In the genomic region with DNA sequence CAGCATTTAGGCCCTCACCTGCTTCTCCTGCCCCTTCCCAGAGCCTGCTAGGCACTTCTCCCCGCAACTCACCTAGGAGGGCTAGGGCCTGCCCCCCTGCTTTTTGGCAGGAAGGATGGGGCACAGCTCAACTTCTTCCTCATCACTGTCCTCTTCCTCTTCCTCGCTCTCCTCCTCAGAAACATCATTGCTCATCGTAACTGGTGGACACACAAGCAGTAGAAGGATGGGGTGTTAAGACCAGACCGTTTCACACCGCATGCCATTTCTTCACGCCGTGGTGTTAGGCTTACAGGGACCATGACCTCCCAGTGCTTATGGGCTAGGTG, we compare ENCODE assay signal across 10 cellular contexts. TPM values are rescaled to one million over a fixed set of nuclear protein-coding genes. Genes with fewer than 3 reads are reported as not detected.
A peak's percentile ranks its signal among the peaks of the same experiment; 100 is the strongest.
DNase-seq lines count a peak whose midpoint lies in the region; ATAC-seq and TF ChIP-seq lines count a peak whose summit lies in the region.
"Had no signal": no experiment of that assay in that cellular context is flagged by ENCODE, and none has a peak within 500 bp of the region (broad histone marks: within the 10 kb centered on the region; RNA-seq: fewer than 3 reads in every experiment).

No MANE protein-coding gene starts in this region.

- DNase-seq in activated CD4-positive, alpha-beta T cell treated with anti-CD3 and anti-CD28 coated beads, Interleukin-2, amount 10 ng/mL, durations not matched to agents 7 days and 5 days = no peak
- no peak for DNase-seq in activated CD4-positive, alpha-beta T cell treated with anti-CD3 and anti-CD28 coated beads for 4 hours
- DNase-seq in MM.1S (no peak), mammary epithelial cell (no peak), smooth muscle cell (lab: John Stamatoyannopoulos, UW; ENCODE audit: unreplicated experiment) (no peak), NCI-H2196 (lab: John Stamatoyannopoulos, UW; ENCODE audit: unreplicated experiment) (no peak), SHP77 (lab: John Stamatoyannopoulos, UW) (no peak)

- H3K9me3 Mint-ChIP-seq in activated CD4-positive, alpha-beta T cell treated with anti-CD3 and anti-CD28 coated beads, Interleukin-2, amount 10 ng/mL, durations not matched to agents 7 days and 5 days = no peaks in the 10 kb centered on the region

- H3F3A ChIP-seq in MM.1S (ENCODE audit: insufficient read depth, low read length) = peaks cover 30% of the 10 kb centered on the region
- H3F3A ChIP-seq in smooth muscle cell (ENCODE audit: low read depth) = peaks cover 27% of the 10 kb centered on the region

- H3K36me3 ChIP-seq in MM.1S (replicated peaks; ENCODE audit: insufficient read depth, low read length) (no peaks in the 10 kb centered on the region), mammary epithelial cell (ENCODE audit: insufficient read depth, low read length) (peaks cover 15% of the 10 kb centered on the region), smooth muscle cell (ENCODE audit: low read depth) (peaks cover 5% of the 10 kb centered on the region)

- CTCF ChIA-PET in activated CD4-positive, alpha-beta T cell treated with anti-CD3 and anti-CD28 coated beads, Interleukin-2, amount 10 ng/mL, durations not matched to agents 7 days and 5 days (lab: Charles Lee) = interaction anchor here (0.5 to 4.7 kb wide), 28 partner anchors 8 to 498 kb away, joined by 3 to 30 read pairs (median 4); partner anchors contain the start of gene OGA
- CTCF ChIA-PET in mammary epithelial cell (lab: Charles Lee; ENCODE audit: low non-redundant PET) = interaction anchor here (0.5 to 1.7 kb wide), 8 partner anchors 14 to 302 kb away, joined by 3 to 25 read pairs (median 4); no protein-coding TSS in a partner anchor

- peak overlapping the region; percentile 94; the same call in 1 of the 2 replicates for H3K4me2 ChIP-seq in MM.1S (ENCODE audit: low read depth, low read length)
- peak overlapping the region; percentile 92 for H3K4me2 ChIP-seq in mammary epithelial cell (ENCODE audit: insufficient read depth, low read depth, low read length)
- peak overlapping the region; percentile 92 for H3K4me2 ChIP-seq in smooth muscle cell

- H4K20me1 ChIP-seq in MM.1S (ENCODE audit: insufficient read depth, low read length) = no peaks in the 10 kb centered on the region; the same call in 1 of the 2 replicates
- H4K20me1 ChIP-seq in mammary epithelial cell (ENCODE audit: insufficient read depth, low read length) = no peaks in the 10 kb centered on the region
- H4K20me1 ChIP-seq in smooth muscle cell (ENCODE audit: low read depth) = peaks cover 54% of the 10 kb centered on the region

- peak overlapping the region; percentile 57 for H3K27ac Mint-ChIP-seq in activated CD4-positive, alpha-beta T cell treated with anti-CD3 and anti-CD28 coated beads, Interleukin-2, amount 10 ng/mL, durations not matched to agents 7 days and 5 days

- intact Hi-C loops in mammary epithelial cell (cut with micrococcal nuclease) = loop anchor here (1.0 to 5.0 kb wide), 7 partner anchors 87 to 620 kb away; partner anchors contain the start of genes DPCD, FBXW4 and POLL

- POLR2A ChIA-PET in activated CD4-positive, alpha-beta T cell treated with anti-CD3 and anti-CD28 coated beads, Interleukin-2, amount 10 ng/mL, durations not matched to agents 7 days and 5 days (lab: Charles Lee) = interaction anchor here (1.6 kb wide), 1 partner anchor 194 kb away, joined by 4 read pairs; the partner anchor contains the start of genes DPCD and POLL

- H3K4me3 Mint-ChIP-seq in activated CD4-positive, alpha-beta T cell treated with anti-CD3 and anti-CD28 coated beads, Interleukin-2, amount 10 ng/mL, durations not matched to agents 7 days and 5 days = peak overlapping the region; percentile 100

- TF ChIP-seq CTCF in MM.1S (IDR thresholded peaks at IDR 0.05; ENCODE audit: low read length) (no peak), mammary epithelial cell (conservative IDR thresholded peaks at IDR 0.05 in 1 of 2, IDR thresholded peaks at IDR 0.05 in 1 of 2; ENCODE audit: extremely low read depth in 1 of 2, insufficient read depth in 1 of 2, low read depth in 1 of 2, low read length in 2 of 2) (no peak), smooth muscle cell (IDR thresholded peaks at IDR 0.05; ENCODE audit: borderline replicate concordance, insufficient read depth, poor library complexity, severe bottlenecking) (no peak)

- 93% methylated on average over 7 of the region's 7 CpGs for WGBS in mammary epithelial cell (ENCODE audit: low coverage, missing lambda C conversion rate)
- 86% methylated on average over 7 of the region's 7 CpGs for WGBS in smooth muscle cell (ENCODE audit: low lambda C conversion rate)

- no peak overlapping the region for H2AFZ ChIP-seq in MM.1S (ENCODE audit: low read length)
- H2AFZ ChIP-seq in mammary epithelial cell (ENCODE audit: low read depth, low read length) = no peak overlapping the region
- no peak overlapping the region for H2AFZ ChIP-seq in smooth muscle cell (ENCODE audit: low read depth)

- peaks cover 32% of the 10 kb centered on the region for H3K36me3 Mint-ChIP-seq in activated CD4-positive, alpha-beta T cell treated with anti-CD3 and anti-CD28 coated beads, Interleukin-2, amount 10 ng/mL, durations not matched to agents 7 days and 5 days (ENCODE audit: low read depth)

- in situ Hi-C loops in mammary epithelial cell (cut with MboI; ENCODE audit: low sequenced_read_pairs in 2 of 2) = loop anchor here (5.0 to 25.0 kb wide), 3 partner anchors 174 to 569 kb away; no protein-coding TSS in a partner anchor

- peaks cover 62% of the 10 kb centered on the region for H3K4me1 Mint-ChIP-seq in activated CD4-positive, alpha-beta T cell treated with anti-CD3 and anti-CD28 coated beads, Interleukin-2, amount 10 ng/mL, durations not matched to agents 7 days and 5 days

- H3K9me3 ChIP-seq in MM.1S (replicated peaks; ENCODE audit: insufficient read depth, low read length) = no peaks in the 10 kb centered on the region
- no peaks in the 10 kb centered on the region for H3K9me3 ChIP-seq in mammary epithelial cell (replicated peaks; ENCODE audit: insufficient read depth, low read length)
- H3K9me3 ChIP-seq in smooth muscle cell (replicated peaks; ENCODE audit: low read depth) = no peaks in the 10 kb centered on the region

- H3K4me3 ChIP-seq in MM.1S (ENCODE audit: low read length) = no peak overlapping the region
- peak overlapping the region in 1 of 3 experiments; percentile 91 for H3K4me3 ChIP-seq in mammary epithelial cell (replicated peaks in 1 of 3; ENCODE audit: insufficient read depth in 1 of 3, low read depth in 2 of 3, low read length in 3 of 3)
- H3K4me3 ChIP-seq in smooth muscle cell = no peak overlapping the region

- H3K27me3 Mint-ChIP-seq in activated CD4-positive, alpha-beta T cell treated with anti-CD3 and anti-CD28 coated beads, Interleukin-2, amount 10 ng/mL, durations not matched to agents 7 days and 5 days = peaks cover 26% of the 10 kb centered on the region

- H3K27me3 ChIP-seq in MM.1S (replicated peaks; ENCODE audit: insufficient read depth, low read length) (peaks cover 16% of the 10 kb centered on the region), mammary epithelial cell (ENCODE audit: insufficient read depth, low read length) (no peaks in the 10 kb centered on the region), smooth muscle cell (ENCODE audit: low read depth) (peaks cover 32% of the 10 kb centered on the region)

- H3K4me1 ChIP-seq in MM.1S (ENCODE audit: low read length) (peaks cover 17% of the 10 kb centered on the region), mammary epithelial cell (ENCODE audit: insufficient read depth, low read length) (peaks cover 41% of the 10 kb centered on the region), smooth muscle cell (ENCODE audit: low read depth) (peaks cover 20% of the 10 kb centered on the region)

- H3K27ac ChIP-seq in MM.1S (ENCODE audit: low read length) (no peak overlapping the region), mammary epithelial cell (ENCODE audit: insufficient read depth, low read depth, low read length) (no peak overlapping the region), smooth muscle cell (ENCODE audit: low read depth) (no peak overlapping the region)
- H3K27ac ChIP-seq: skin epidermis had no signal

- H3K9ac ChIP-seq in MM.1S (ENCODE audit: low read length) (no peak overlapping the region), mammary epithelial cell (ENCODE audit: insufficient read depth, low read length) (no peak overlapping the region), smooth muscle cell (ENCODE audit: low read depth) (no peak overlapping the region)

- BruUV-seq in mammary epithelial cell (replicated peaks; lab: Mats Ljungman, UMichigan) = no TSS peak

- no peaks in the 10 kb centered on the region for H3K9me2 ChIP-seq in MM.1S (replicated peaks; ENCODE audit: insufficient read depth, low read length)

- peaks cover 16% of the 10 kb centered on the region for H3K79me2 ChIP-seq in MM.1S (ENCODE audit: low read length)
- H3K79me2 ChIP-seq in mammary epithelial cell (ENCODE audit: insufficient read depth, low read length) = peaks cover 27% of the 10 kb centered on the region
- H3K79me2 ChIP-seq in smooth muscle cell (ENCODE audit: low read depth) = no peaks in the 10 kb centered on the region

- no peak for ATAC-seq in HG02588 (IDR thresholded peaks at IDR 0.05; ENCODE audit: unreplicated experiment)

- dilution Hi-C loops in mammary epithelial cell (cut with HindIII; ENCODE audit: low sequenced_read_pairs) = no loop called here

RNA-seq across cellular contexts. Expression of gene NPM3, which starts 1.6 kb away (rescaled TPM):
- total RNA-seq in activated CD4-positive, alpha-beta T cell treated with anti-CD3 and anti-CD28 coated beads, Interleukin-2, amount 10 ng/mL, durations not matched to agents 7 days and 5 days = 10 to 100 TPM; 25.9 to 30.3 TPM
- total RNA-seq in mammary epithelial cell (100 to 1,000 TPM in 1 of 2 donors, 10 to 100 TPM in 1; 99.4 to 104 TPM), smooth muscle cell (65.0 and 82.0 TPM in 2 replicates)
- polyA plus RNA-seq in mammary epithelial cell (132 TPM), smooth muscle cell (10.2 and 10.5 TPM in 2 replicates)
- polyA minus RNA-seq in mammary epithelial cell = 73.4 TPM

RNA-seq across cellular contexts. Expression of gene FGF8, which starts 5.7 kb away (rescaled TPM):
- not detected for total RNA-seq in activated CD4-positive, alpha-beta T cell treated with anti-CD3 and anti-CD28 coated beads, Interleukin-2, amount 10 ng/mL, durations not matched to agents 7 days and 5 days
- not detected for total RNA-seq in mammary epithelial cell
- polyA plus RNA-seq in mammary epithelial cell = not detected
- polyA minus RNA-seq in mammary epithelial cell = not detected
- total RNA-seq in smooth muscle cell = not detected in 2 replicates
- not detected in 2 replicates for polyA plus RNA-seq in smooth muscle cell
- total RNA-seq: lung microvascular endothelial cell had no signal

RNA-seq across cellular contexts. Expression of gene OGA, which starts 36.6 kb away (rescaled TPM):
- 100 to 1,000 TPM; 135 to 145 TPM for total RNA-seq in activated CD4-positive, alpha-beta T cell treated with anti-CD3 and anti-CD28 coated beads, Interleukin-2, amount 10 ng/mL, durations not matched to agents 7 days and 5 days
- total RNA-seq in mammary epithelial cell (10 to 100 TPM; 82.4 to 97.5 TPM), smooth muscle cell (98.6 and 135 TPM in 2 replicates)
- polyA plus RNA-seq in mammary epithelial cell (22.1 TPM), smooth muscle cell (54.8 and 78.5 TPM in 2 replicates)
- 211 TPM for polyA minus RNA-seq in mammary epithelial cell
